ENCODE assay signal across 10 cellular contexts in the genomic region with DNA sequence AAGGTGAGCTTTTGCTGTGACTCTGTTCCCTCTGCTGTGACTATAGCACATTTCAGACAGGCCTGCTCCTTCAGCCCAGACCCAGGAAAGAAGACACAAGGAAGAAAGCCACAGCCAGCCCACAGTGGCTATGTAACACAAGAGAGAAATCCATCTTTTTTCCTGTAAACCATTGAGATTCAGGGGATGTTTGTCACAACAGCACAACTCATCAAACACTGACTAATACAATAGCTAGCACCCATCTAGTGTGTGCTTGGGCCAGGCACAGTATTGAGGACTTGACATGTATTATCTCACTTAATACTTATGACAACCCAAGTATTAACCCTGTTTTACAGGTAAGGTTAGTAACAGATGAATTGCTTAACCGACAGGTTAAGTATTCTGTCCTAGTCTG. TPM values are rescaled to one million over a fixed set of nuclear protein-coding genes. Genes with fewer than 3 reads are reported as not detected.
"Had no signal": no experiment of that assay in that cellular context is flagged by ENCODE, and none has a peak within 500 bp of the region (broad histone marks: within the 10 kb centered on the region; RNA-seq: fewer than 3 reads in every experiment).

No MANE protein-coding gene starts in this region.

- H3K4me1 ChIP-seq: HAP-1 had no signal

- H3K4me3 Mint-ChIP-seq: IgD-negative memory B cell had no signal

- H3K9ac ChIP-seq: GM23248 had no signal

- H3K36me3 ChIP-seq: HAP-1 had no signal

- H3K9me3 ChIP-seq: HAP-1 had no signal

- H3K36me3 Mint-ChIP-seq: IgD-negative memory B cell had no signal

- H3K27ac ChIP-seq: GM23248 had no signal

- FAIRE-seq: HTR-8/SVneo had no signal

- H2AFZ ChIP-seq: GM23248 had no signal

- H3K4me1 Mint-ChIP-seq: IgD-negative memory B cell had no signal

- ATAC-seq: HCT116 had no signal

- H3K27ac Mint-ChIP-seq: IgD-negative memory B cell had no signal

- DNase-seq: GM23248, GOT3, H7, KG1 had no signal

- H3K4me3 ChIP-seq: GM23248, HAP-1 had no signal

RNA-seq across cellular contexts. Expression of gene TAS1R2, which starts 29.8 kb away (rescaled TPM):
- total RNA-seq: GM23248, H4, HT-29 had no signal
- polyA plus RNA-seq: GM23248, IgD-negative memory B cell had no signal
